In genomic region chr3:16177962-16178627, GRCh38 we compare ENCODE assay signal across 8 cellular contexts.
DNase-seq lines count a peak whose midpoint lies in the region; ATAC-seq and TF ChIP-seq lines count a peak whose summit lies in the region.

No MANE protein-coding gene starts in this region.

- H3K4me3 ChIP-seq in GM12864 (ENCODE audit: low read depth, low read length) (no peak overlapping the region), cardiac fibroblast (replicated peaks in 1 of 2; ENCODE audit: low read depth in 2 of 2, low read length in 2 of 2) (peak overlapping the region in 1 of 2 donors; percentile 0)

- peak; percentile 76 for ATAC-seq in HG02884 (IDR thresholded peaks at IDR 0.05; ENCODE audit: unreplicated experiment)

- TF ChIP-seq CTCF in GM12864 (IDR thresholded peaks at IDR 0.05; ENCODE audit: low read depth, low read length, missing control alignments) (peak; percentile 99), cardiac fibroblast (IDR thresholded peaks at IDR 0.05; ENCODE audit: low read depth, low read length) (peak; percentile 99)

- no peak for DNase-seq in GM12864 (ENCODE audit: low read depth)
- DNase-seq in T-helper 2 cell, result peak; percentile 11 to 68 (median 35)
- DNase-seq in cardiac fibroblast (ENCODE audit: low read depth in 2 of 2), result peak; percentile 86 to 92
- peak; percentile 88 for DNase-seq in left kidney (ENCODE audit: low read depth, low spot score)
- DNase-seq in stimulated activated CD4-positive, alpha-beta T cell treated with anti-CD3 and anti-CD28 coated beads, Interleukin-4, amount 100 ng/mL, for 24 hours, result peak; percentile 63
- DNase-seq in NCI-H524 treated with DMSO at 0.1 percent for 48 hours (lab: John Stamatoyannopoulos, UW), result no peak
- DNase-seq in SW 1271 (lab: John Stamatoyannopoulos, UW), result no peak

Comparison
In these comparisons a context has a peak if more than half of its experiments do, and no peak if none do; other contexts are left out.
1. DNase-seq: peak in T-helper 2 cell (5 of 5), cardiac fibroblast (2 of 2), left kidney (single experiment) and stimulated activated CD4-positive, alpha-beta T cell treated with anti-CD3 and anti-CD28 coated beads, Interleukin-4, amount 100 ng/mL, for 24 hours (single experiment); none in GM12864 (single experiment), NCI-H524 treated with DMSO at 0.1 percent for 48 hours (single experiment) and SW 1271 (0 of 2).